8 cellular contexts compared by ENCODE assay signal in the genomic region with DNA sequence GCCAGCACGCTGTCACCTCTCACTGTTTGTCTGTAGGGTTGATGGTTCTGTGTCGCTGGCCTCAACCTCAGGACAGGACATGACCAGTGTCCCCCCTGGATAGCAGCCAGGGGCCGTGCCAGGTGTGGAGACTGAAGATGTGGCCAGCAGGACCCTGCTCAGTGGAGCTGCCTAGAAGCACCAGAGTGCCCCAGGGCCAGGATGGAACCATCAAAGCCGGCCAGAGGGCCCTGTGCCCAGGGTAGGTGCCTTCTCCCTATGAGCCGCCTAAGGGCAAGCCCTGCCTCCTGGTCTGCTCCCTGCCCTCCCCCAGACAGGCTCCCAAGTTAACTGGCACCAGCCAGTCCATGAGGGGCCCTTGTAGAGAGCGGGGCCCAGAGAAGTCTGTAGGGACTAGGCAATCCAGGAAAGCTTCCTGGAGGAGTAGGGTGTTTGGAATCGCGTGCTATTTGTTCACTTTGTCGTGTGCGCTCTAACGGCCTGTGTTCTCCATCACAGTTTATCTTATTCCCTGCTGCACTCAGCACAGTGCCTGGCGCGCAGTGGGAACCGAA. TPM values are rescaled to one million over a fixed set of nuclear protein-coding genes. Genes with fewer than 3 reads are reported as not detected.
A peak's percentile ranks its signal among the peaks of the same experiment; 100 is the strongest.
DNase-seq lines count a peak whose midpoint lies in the region; ATAC-seq and TF ChIP-seq lines count a peak whose summit lies in the region.

No MANE protein-coding gene starts in this region.

- H3K4me3 Mint-ChIP-seq in WTC11 = peak overlapping the region; percentile 93

- H3K4me1 ChIP-seq in HAP-1 (peaks cover 29% of the 10 kb centered on the region), right atrium auricular region (peaks cover 0 to 39% of the 10 kb centered on the region in 2 donors)

- no peaks in the 10 kb centered on the region for H3K9me3 Mint-ChIP-seq in WTC11

- H3K4me1 Mint-ChIP-seq in WTC11 = peaks cover 33% of the 10 kb centered on the region

- in situ Hi-C loops in HAP-1 (cut with MboI; ENCODE audit: low sequenced_read_pairs) = no loop called here

- CTCF ChIA-PET in WTC11 (lab: Charles Lee) = interaction anchor here (0.8 to 1.8 kb wide), 4 partner anchors 13 to 182 kb away, joined by 3 to 5 read pairs (median 4); no protein-coding TSS in a partner anchor

- H3K27ac ChIP-seq in right atrium auricular region = peak overlapping the region; percentile 82 to 85

- POLR2A ChIA-PET in WTC11 (lab: Charles Lee) = interaction anchor here (1.1 kb wide), 1 partner anchor 15 kb away, joined by 3 read pairs; no protein-coding TSS in a partner anchor

- H3K27me3 ChIP-seq in HAP-1 (ENCODE audit: low read depth) (no peaks in the 10 kb centered on the region), right atrium auricular region (no peaks in the 10 kb centered on the region)

- H3K4me3 ChIP-seq in HAP-1 (peak overlapping the region; percentile 89), right atrium auricular region (peak overlapping the region; percentile 81 to 88)

- no peaks in the 10 kb centered on the region for H3K9me3 ChIP-seq in HAP-1
- H3K9me3 ChIP-seq in right atrium auricular region = no peaks in the 10 kb centered on the region

- H3K36me3 ChIP-seq in HAP-1 (replicated peaks) = peaks cover 32% of the 10 kb centered on the region
- peaks cover 25% of the 10 kb centered on the region for H3K36me3 ChIP-seq in right atrium auricular region

- no peak overlapping the region for H3K27ac Mint-ChIP-seq in WTC11

- peaks cover 28% of the 10 kb centered on the region for H3K36me3 Mint-ChIP-seq in WTC11

- peak; percentile 0; the same call in 1 of the 2 replicates for ATAC-seq in WTC11

- DNase-seq in HAP-1 (ENCODE audit: low spot score in 2 of 2) = no peak
- DNase-seq in WTC11 (ENCODE audit: low spot score) = no peak
- DNase-seq in right atrium auricular region (ENCODE audit: low spot score) = no peak
- DNase-seq in stimulated activated CD8-positive, alpha-beta memory T cell treated with anti-CD3 and anti-CD28 coated beads, Interleukin-4, amount 100 ng/mL, for 48 hours = peak; percentile 35
- DNase-seq in stimulated activated naive CD4-positive, alpha-beta T cell treated with Interleukin-2 at 50 U/mL for 16 hours (lab: John Stamatoyannopoulos, UW) = no peak
- no peak for DNase-seq in germinal center (ENCODE audit: low spot score)
- DNase-seq in NCI-H187 (lab: John Stamatoyannopoulos, UW) = no peak
- no peak for DNase-seq in activated CD4-positive, CD25-positive, alpha-beta regulatory T cell treated with anti-CD3 and anti-CD28 coated beads, Interleukin-2, amount 50 U/mL, for 72 hours

- no peak for TF ChIP-seq CTCF in WTC11 (IDR thresholded peaks at IDR 0.05)
- TF ChIP-seq CTCF in right atrium auricular region (IDR thresholded peaks at IDR 0.05) = no peak

- H3K27me3 Mint-ChIP-seq in WTC11 (ENCODE audit: low read depth) = peaks cover 6% of the 10 kb centered on the region

TF ChIP-seq in WTC11, 78 proteins besides CTCF, POLR2A, EP300 and RAD21:
- TF ChIP-seq ZBTB21 (CRISPR knock-in tag; IDR thresholded peaks at IDR 0.05; ENCODE audit: borderline replicate concordance) = no peak
- TF ChIP-seq ATF1 (CRISPR knock-in tag; IDR thresholded peaks at IDR 0.05) = no peak
- TF ChIP-seq NFE2L1 (CRISPR knock-in tag; IDR thresholded peaks at IDR 0.05) = no peak
- no peak for TF ChIP-seq ZNF219 (CRISPR knock-in tag; IDR thresholded peaks at IDR 0.05; ENCODE audit: borderline replicate concordance)
- TF ChIP-seq TCF7 (CRISPR knock-in tag; IDR thresholded peaks at IDR 0.05; ENCODE audit: low read depth) = no peak
- no peak for TF ChIP-seq JUN (CRISPR knock-in tag; IDR thresholded peaks at IDR 0.05)
- TF ChIP-seq, protein P1, sequence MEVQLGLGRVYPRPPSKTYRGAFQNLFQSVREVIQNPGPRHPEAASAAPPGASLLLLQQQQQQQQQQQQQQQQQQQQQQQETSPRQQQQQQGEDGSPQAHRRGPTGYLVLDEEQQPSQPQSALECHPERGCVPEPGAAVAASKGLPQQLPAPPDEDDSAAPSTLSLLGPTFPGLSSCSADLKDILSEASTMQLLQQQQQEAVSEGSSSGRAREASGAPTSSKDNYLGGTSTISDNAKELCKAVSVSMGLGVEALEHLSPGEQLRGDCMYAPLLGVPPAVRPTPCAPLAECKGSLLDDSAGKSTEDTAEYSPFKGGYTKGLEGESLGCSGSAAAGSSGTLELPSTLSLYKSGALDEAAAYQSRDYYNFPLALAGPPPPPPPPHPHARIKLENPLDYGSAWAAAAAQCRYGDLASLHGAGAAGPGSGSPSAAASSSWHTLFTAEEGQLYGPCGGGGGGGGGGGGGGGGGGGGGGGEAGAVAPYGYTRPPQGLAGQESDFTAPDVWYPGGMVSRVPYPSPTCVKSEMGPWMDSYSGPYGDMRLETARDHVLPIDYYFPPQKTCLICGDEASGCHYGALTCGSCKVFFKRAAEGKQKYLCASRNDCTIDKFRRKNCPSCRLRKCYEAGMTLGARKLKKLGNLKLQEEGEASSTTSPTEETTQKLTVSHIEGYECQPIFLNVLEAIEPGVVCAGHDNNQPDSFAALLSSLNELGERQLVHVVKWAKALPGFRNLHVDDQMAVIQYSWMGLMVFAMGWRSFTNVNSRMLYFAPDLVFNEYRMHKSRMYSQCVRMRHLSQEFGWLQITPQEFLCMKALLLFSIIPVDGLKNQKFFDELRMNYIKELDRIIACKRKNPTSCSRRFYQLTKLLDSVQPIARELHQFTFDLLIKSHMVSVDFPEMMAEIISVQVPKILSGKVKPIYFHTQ (CRISPR knock-in tag; IDR thresholded peaks at IDR 0.05) = no peak
- TF ChIP-seq SMAD4 (CRISPR knock-in tag; IDR thresholded peaks at IDR 0.05) = no peak
- TF ChIP-seq JAZF1 (CRISPR knock-in tag; IDR thresholded peaks at IDR 0.05) = no peak
- no peak for TF ChIP-seq ZNF317 (CRISPR knock-in tag; IDR thresholded peaks at IDR 0.05; ENCODE audit: borderline replicate concordance, low read depth)
- TF ChIP-seq NR2C2 (CRISPR knock-in tag; IDR thresholded peaks at IDR 0.05) = no peak
- no peak for TF ChIP-seq GABPB1 (CRISPR knock-in tag; IDR thresholded peaks at IDR 0.05)
- TF ChIP-seq, protein P2, sequence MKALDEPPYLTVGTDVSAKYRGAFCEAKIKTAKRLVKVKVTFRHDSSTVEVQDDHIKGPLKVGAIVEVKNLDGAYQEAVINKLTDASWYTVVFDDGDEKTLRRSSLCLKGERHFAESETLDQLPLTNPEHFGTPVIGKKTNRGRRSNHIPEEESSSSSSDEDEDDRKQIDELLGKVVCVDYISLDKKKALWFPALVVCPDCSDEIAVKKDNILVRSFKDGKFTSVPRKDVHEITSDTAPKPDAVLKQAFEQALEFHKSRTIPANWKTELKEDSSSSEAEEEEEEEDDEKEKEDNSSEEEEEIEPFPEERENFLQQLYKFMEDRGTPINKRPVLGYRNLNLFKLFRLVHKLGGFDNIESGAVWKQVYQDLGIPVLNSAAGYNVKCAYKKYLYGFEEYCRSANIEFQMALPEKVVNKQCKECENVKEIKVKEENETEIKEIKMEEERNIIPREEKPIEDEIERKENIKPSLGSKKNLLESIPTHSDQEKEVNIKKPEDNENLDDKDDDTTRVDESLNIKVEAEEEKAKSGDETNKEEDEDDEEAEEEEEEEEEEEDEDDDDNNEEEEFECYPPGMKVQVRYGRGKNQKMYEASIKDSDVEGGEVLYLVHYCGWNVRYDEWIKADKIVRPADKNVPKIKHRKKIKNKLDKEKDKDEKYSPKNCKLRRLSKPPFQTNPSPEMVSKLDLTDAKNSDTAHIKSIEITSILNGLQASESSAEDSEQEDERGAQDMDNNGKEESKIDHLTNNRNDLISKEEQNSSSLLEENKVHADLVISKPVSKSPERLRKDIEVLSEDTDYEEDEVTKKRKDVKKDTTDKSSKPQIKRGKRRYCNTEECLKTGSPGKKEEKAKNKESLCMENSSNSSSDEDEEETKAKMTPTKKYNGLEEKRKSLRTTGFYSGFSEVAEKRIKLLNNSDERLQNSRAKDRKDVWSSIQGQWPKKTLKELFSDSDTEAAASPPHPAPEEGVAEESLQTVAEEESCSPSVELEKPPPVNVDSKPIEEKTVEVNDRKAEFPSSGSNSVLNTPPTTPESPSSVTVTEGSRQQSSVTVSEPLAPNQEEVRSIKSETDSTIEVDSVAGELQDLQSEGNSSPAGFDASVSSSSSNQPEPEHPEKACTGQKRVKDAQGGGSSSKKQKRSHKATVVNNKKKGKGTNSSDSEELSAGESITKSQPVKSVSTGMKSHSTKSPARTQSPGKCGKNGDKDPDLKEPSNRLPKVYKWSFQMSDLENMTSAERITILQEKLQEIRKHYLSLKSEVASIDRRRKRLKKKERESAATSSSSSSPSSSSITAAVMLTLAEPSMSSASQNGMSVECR (CRISPR knock-in tag; IDR thresholded peaks at IDR 0.05; ENCODE audit: borderline replicate concordance) = no peak

RNA-seq across cellular contexts. Expression of a gene that starts 0.5 kb away (rescaled TPM):
- total RNA-seq in WTC11 (2021) (200 to 228 TPM (median 205 TPM) in 3 replicates), right atrium auricular region (1,000 to 10,000 TPM in 1 of 2 donors, 100 to 1,000 TPM in 1; 583 to 1,046 TPM)

RNA-seq across cellular contexts. Expression of a gene that starts 4.3 kb away (rescaled TPM):
- total RNA-seq in WTC11 (2021) = 0.77 to 1.1 TPM (median 0.96 TPM) in 3 replicates
- 10 to 100 TPM; 12.3 to 74.0 TPM for total RNA-seq in right atrium auricular region

RNA-seq across cellular contexts. Expression of a gene that starts 5.8 kb away (rescaled TPM):
- total RNA-seq in WTC11 (2021) (4,395 to 4,767 TPM (median 4,632 TPM) in 3 replicates), right atrium auricular region (1,000 to 10,000 TPM in 1 of 2 donors, 100 to 1,000 TPM in 1; 782 to 1,247 TPM)

RNA-seq across cellular contexts. Expression of a gene that starts 7.9 kb away (rescaled TPM):
- total RNA-seq in WTC11 (2021) = 0.31 TPM in 1 of 3 replicates, not detected in the others
- not detected for total RNA-seq in right atrium auricular region

RNA-seq across cellular contexts. Expression of a gene that starts 13.1 kb away (rescaled TPM):
- 67.6 to 73.4 TPM (median 71.3 TPM) in 3 replicates for total RNA-seq in WTC11 (2021)
- 10 to 100 TPM; 22.4 to 35.6 TPM for total RNA-seq in right atrium auricular region
